In the genomic region with DNA sequence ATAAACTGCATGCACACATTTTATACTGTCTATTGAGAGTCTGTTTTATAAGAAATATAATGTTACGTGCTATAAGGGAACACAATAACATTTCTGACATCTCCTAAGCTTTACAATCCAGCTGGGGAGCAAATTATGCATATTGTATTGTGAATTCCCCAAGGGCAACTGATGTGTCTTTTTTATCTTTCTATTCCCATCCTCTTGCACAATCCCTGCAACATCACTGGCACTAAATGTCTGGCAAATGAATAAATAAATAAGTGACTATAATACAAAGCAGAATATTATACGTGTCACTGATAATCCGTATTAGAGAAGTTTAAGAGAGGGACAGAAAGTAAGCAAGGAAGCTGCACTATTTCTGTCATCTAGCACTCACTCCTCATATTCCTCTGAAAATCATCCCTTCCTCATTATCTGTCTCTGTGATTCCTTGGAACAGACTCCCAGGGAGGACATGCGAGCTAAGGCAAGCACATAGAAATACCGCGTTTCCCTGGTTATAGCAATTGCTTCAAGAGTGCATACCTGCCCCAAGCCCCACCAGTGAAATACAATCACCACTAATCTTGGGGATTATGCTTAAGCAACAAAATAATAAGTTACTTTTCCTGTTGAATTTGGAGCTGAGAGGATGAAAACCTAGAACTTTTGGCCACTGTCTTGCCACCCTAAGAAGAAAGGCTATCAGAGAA, we compare ENCODE assay signal across 19 cellular contexts.
"Had no signal": no experiment of that assay in that cellular context is flagged by ENCODE, and none has a peak within 500 bp of the region (broad histone marks: within the 10 kb centered on the region; RNA-seq: fewer than 3 reads in every experiment).

No MANE protein-coding gene starts in this region.

- H3K4me3 ChIP-seq: coronary artery, mucosa of descending colon, suprapubic skin, upper lobe of left lung had no signal

- H3K4me3 Mint-ChIP-seq: activated CD4-positive, alpha-beta T cell treated with anti-CD3 and anti-CD28 coated beads, Interleukin-2, amount 10 ng/mL, durations not matched to agents 7 days and 5 days; activated naive CD8-positive, alpha-beta T cell treated with anti-CD3 and anti-CD28 coated beads, Interleukin-2, amount 50 U/mL, for 24 hours; naive thymus-derived CD8-positive, alpha-beta T cell; T-helper 17 cell had no signal

- DNase-seq: activated CD4-positive, alpha-beta T cell treated with anti-CD3 and anti-CD28 coated beads, Interleukin-2, amount 10 ng/mL, durations not matched to agents 7 days and 5 days; activated CD4-positive, CD25-positive, alpha-beta regulatory T cell; activated CD8-positive, alpha-beta memory T cell treated with anti-CD3 and anti-CD28 coated beads for 24 hours; activated naive CD4-positive, alpha-beta T cell treated with Interleukin-2 at 50 U/mL for 16 hours; activated naive CD8-positive, alpha-beta T cell treated with anti-CD3 and anti-CD28 coated beads, Interleukin-2, amount 50 U/mL, for 24 hours; caudate nucleus; effector CD4-positive, alpha-beta T cell; hypothalamus; left cardiac atrium; mammary epithelial cell; mucosa of descending colon; naive thymus-derived CD8-positive, alpha-beta T cell; nucleus accumbens; right cardiac atrium; stimulated activated naive CD8-positive, alpha-beta T cell treated with anti-CD3 and anti-CD28 coated beads, Interleukin-15, Interleukin-2, amounts not matched to agents 100 U/mL and 50 U/mL, for 24 hours; T-helper 17 cell; upper lobe of left lung had no signal

- H3K27ac Mint-ChIP-seq: activated CD4-positive, alpha-beta T cell treated with anti-CD3 and anti-CD28 coated beads, Interleukin-2, amount 10 ng/mL, durations not matched to agents 7 days and 5 days; activated naive CD8-positive, alpha-beta T cell treated with anti-CD3 and anti-CD28 coated beads, Interleukin-2, amount 50 U/mL, for 24 hours; naive thymus-derived CD8-positive, alpha-beta T cell; T-helper 17 cell had no signal

- H3K27me3 Mint-ChIP-seq: activated CD4-positive, alpha-beta T cell treated with anti-CD3 and anti-CD28 coated beads, Interleukin-2, amount 10 ng/mL, durations not matched to agents 7 days and 5 days; activated naive CD8-positive, alpha-beta T cell treated with anti-CD3 and anti-CD28 coated beads, Interleukin-2, amount 50 U/mL, for 24 hours; naive thymus-derived CD8-positive, alpha-beta T cell; T-helper 17 cell had no signal

- H3K27me3 ChIP-seq: suprapubic skin, upper lobe of left lung had no signal

- ATAC-seq: activated naive CD8-positive, alpha-beta T cell treated with anti-CD3 and anti-CD28 coated beads, Interleukin-2, amount 50 U/mL, for 24 hours; left cardiac atrium; mucosa of descending colon; naive thymus-derived CD8-positive, alpha-beta T cell; right cardiac atrium; stimulated activated naive CD8-positive, alpha-beta T cell treated with anti-CD3 and anti-CD28 coated beads, Interleukin-15, Interleukin-2, amounts not matched to agents 100 U/mL and 50 U/mL, for 24 hours; T-helper 17 cell had no signal

- H3K4me1 Mint-ChIP-seq: activated CD4-positive, alpha-beta T cell treated with anti-CD3 and anti-CD28 coated beads, Interleukin-2, amount 10 ng/mL, durations not matched to agents 7 days and 5 days; activated naive CD8-positive, alpha-beta T cell treated with anti-CD3 and anti-CD28 coated beads, Interleukin-2, amount 50 U/mL, for 24 hours had no signal

- H3K9me3 Mint-ChIP-seq: activated CD4-positive, alpha-beta T cell treated with anti-CD3 and anti-CD28 coated beads, Interleukin-2, amount 10 ng/mL, durations not matched to agents 7 days and 5 days; activated naive CD8-positive, alpha-beta T cell treated with anti-CD3 and anti-CD28 coated beads, Interleukin-2, amount 50 U/mL, for 24 hours; naive thymus-derived CD8-positive, alpha-beta T cell had no signal

- H3K9me3 ChIP-seq: mucosa of descending colon, suprapubic skin, upper lobe of left lung had no signal

- H3K36me3 ChIP-seq: suprapubic skin, upper lobe of left lung had no signal

- H3K27ac ChIP-seq: coronary artery, suprapubic skin, upper lobe of left lung had no signal
